ENCODE assay signal across 28 cellular contexts in the genomic region with DNA sequence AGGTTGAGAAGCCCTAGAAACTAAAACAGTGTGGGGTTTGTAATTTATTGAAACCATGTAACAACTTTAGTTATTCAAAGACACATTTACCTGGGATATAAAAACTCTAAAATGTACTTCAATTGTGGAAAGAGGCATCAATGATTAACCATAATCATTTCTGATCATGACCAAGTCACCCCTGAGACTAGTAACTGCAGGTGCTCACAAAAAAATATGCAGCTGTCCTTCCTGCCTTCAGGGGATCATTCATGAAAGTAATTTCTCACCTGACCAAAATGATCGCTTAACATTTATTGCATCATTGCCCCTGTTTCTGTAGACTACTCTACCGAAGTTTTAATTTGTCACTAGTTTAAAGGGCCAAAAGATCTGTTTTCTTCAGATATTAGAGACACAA. TPM values are rescaled to one million over a fixed set of nuclear protein-coding genes. Genes with fewer than 3 reads are reported as not detected.
DNase-seq lines count a peak whose midpoint lies in the region; ATAC-seq and TF ChIP-seq lines count a peak whose summit lies in the region.
"Had no signal": no experiment of that assay in that cellular context is flagged by ENCODE, and none has a peak within 500 bp of the region (broad histone marks: within the 10 kb centered on the region; RNA-seq: fewer than 3 reads in every experiment).

No MANE protein-coding gene starts in this region.

- no peak overlapping the region for H3K27ac ChIP-seq in mesenchymal stem cell (ENCODE audit: low read length, poor library complexity, severe bottlenecking)
- H3K27ac ChIP-seq: BLaER1 treated with 17β-estradiol and CSF1 and Interleukin-3, amounts not matched to agents 10 nM and 100 nM; gastrocnemius medialis; thoracic aorta had no signal

- H3K79me1 ChIP-seq in mesenchymal stem cell (replicated peaks; ENCODE audit: low read length, poor library complexity, severe bottlenecking) = no peaks in the 10 kb centered on the region

- CTCF ChIA-PET in Calu3 (lab: Charles Lee) = interaction anchor here (0.7 to 1.6 kb wide), 2 partner anchors 69 to 190 kb away, joined by 3 to 6 read pairs; no protein-coding TSS in a partner anchor

- H2BK15ac ChIP-seq in mesenchymal stem cell (ENCODE audit: low read depth, poor library complexity, severe bottlenecking) = no peak overlapping the region

- H3K18ac ChIP-seq in mesenchymal stem cell (ENCODE audit: low read depth in 1 of 2, low read length in 2 of 2) = no peak overlapping the region

- H3K4ac ChIP-seq in mesenchymal stem cell (ENCODE audit: low read depth in 1 of 2, low read length in 2 of 2) = no peak overlapping the region

- no peaks in the 10 kb centered on the region for H3K27me3 Mint-ChIP-seq in Calu3 (ENCODE audit: unreplicated experiment)
- H3K27me3 Mint-ChIP-seq: stimulated activated memory B cell treated with anti-CD40 and anti-IgM and Interleukin-4, amounts not matched to agents 10 μg/mL and 1 μg/mL and 100 μg/mL, for 72 hours had no signal

- no peak overlapping the region for H4K91ac ChIP-seq in mesenchymal stem cell (ENCODE audit: low read length)

- no peak overlapping the region for H3K9ac ChIP-seq in mesenchymal stem cell (ENCODE audit: low read length)

- peak overlapping the region; percentile 29 for H3K4me3 Mint-ChIP-seq in Calu3 (ENCODE audit: low read depth, unreplicated experiment)
- H3K4me3 Mint-ChIP-seq: activated naive CD8-positive, alpha-beta T cell; activated T-helper 17 cell treated with anti-CD3 and anti-CD28 coated beads, Interleukin-2, amount 50 U/mL, for 72 hours; IgD-negative memory B cell; mesothelial cell of epicardium; natural killer cell treated with Interleukin-12 subunit alpha and Interleukin-12 subunit beta and Interleukin-15 and Interleukin-18, amount 100 ng/mL, for 72 hours; stimulated activated memory B cell treated with anti-CD40 and anti-IgM and Interleukin-4, amounts not matched to agents 10 μg/mL and 1 μg/mL and 100 μg/mL, for 72 hours; T-cell had no signal

- H2BK12ac ChIP-seq in mesenchymal stem cell (ENCODE audit: low read length in 2 of 2) = no peak overlapping the region

- H3K4me1 Mint-ChIP-seq in Calu3 (ENCODE audit: low read depth, unreplicated experiment) = peaks cover 21% of the 10 kb centered on the region
- H3K4me1 Mint-ChIP-seq: activated T-helper 17 cell treated with anti-CD3 and anti-CD28 coated beads, Interleukin-2, amount 50 U/mL, for 72 hours; stimulated activated memory B cell treated with anti-CD40 and anti-IgM and Interleukin-4, amounts not matched to agents 10 μg/mL and 1 μg/mL and 100 μg/mL, for 72 hours; T-cell had no signal

- no peak overlapping the region for H2AK5ac ChIP-seq in mesenchymal stem cell (ENCODE audit: low read length, severe bottlenecking)

- H3K4me3 ChIP-seq in mesenchymal stem cell (ENCODE audit: insufficient read depth in 1 of 2, low read depth in 1 of 2, low read length in 2 of 2) = no peak overlapping the region
- H3K4me3 ChIP-seq: BLaER1 treated with 17β-estradiol and CSF1 and Interleukin-3, amounts not matched to agents 10 nM and 100 nM; gastrocnemius medialis; thoracic aorta had no signal

- intact Hi-C loops in Calu3 (cut with micrococcal nuclease; ENCODE audit: unreplicated experiment) (no loop called here), Right ventricle myocardium inferior (cut with DNase I) (no loop called here)

- H3K9me3 ChIP-seq in mesenchymal stem cell (ENCODE audit: control insufficient read depth, low read length) = no peaks in the 10 kb centered on the region
- H3K9me3 ChIP-seq: BLaER1 treated with 17β-estradiol and CSF1 and Interleukin-3, amounts not matched to agents 10 nM and 100 nM; gastrocnemius medialis; thoracic aorta had no signal

- H3K27ac Mint-ChIP-seq in Calu3 (ENCODE audit: unreplicated experiment) = peak overlapping the region; percentile 38
- H3K27ac Mint-ChIP-seq: activated naive CD8-positive, alpha-beta T cell; activated T-helper 17 cell treated with anti-CD3 and anti-CD28 coated beads, Interleukin-2, amount 50 U/mL, for 72 hours; IgD-negative memory B cell; natural killer cell treated with Interleukin-12 subunit alpha and Interleukin-12 subunit beta and Interleukin-15 and Interleukin-18, amount 100 ng/mL, for 72 hours; stimulated activated memory B cell treated with anti-CD40 and anti-IgM and Interleukin-4, amounts not matched to agents 10 μg/mL and 1 μg/mL and 100 μg/mL, for 72 hours; T-cell had no signal

- no peak overlapping the region for H3K23ac ChIP-seq in mesenchymal stem cell (ENCODE audit: low read length in 2 of 2)

- H4K8ac ChIP-seq in mesenchymal stem cell (ENCODE audit: low read length) = no peak overlapping the region

- no peak overlapping the region for H2AFZ ChIP-seq in mesenchymal stem cell (ENCODE audit: low read depth, low read length)

- H3K36me3 Mint-ChIP-seq in Calu3 (ENCODE audit: insufficient read depth, unreplicated experiment) = no peaks in the 10 kb centered on the region
- H3K36me3 Mint-ChIP-seq: activated naive CD8-positive, alpha-beta T cell; natural killer cell treated with Interleukin-12 subunit alpha and Interleukin-12 subunit beta and Interleukin-15 and Interleukin-18, amount 100 ng/mL, for 72 hours; stimulated activated memory B cell treated with anti-CD40 and anti-IgM and Interleukin-4, amounts not matched to agents 10 μg/mL and 1 μg/mL and 100 μg/mL, for 72 hours; T-cell had no signal

- H2BK5ac ChIP-seq in mesenchymal stem cell (ENCODE audit: low read depth, low read length, poor library complexity, severe bottlenecking) = no peak overlapping the region

- no peak for DNase-seq in Calu3
- peak; percentile 54 for DNase-seq in kidney tubule cell (ENCODE audit: low spot score)
- DNase-seq in medulla oblongata (ENCODE audit: extremely low spot score) = no peak
- no peak for DNase-seq in Right ventricle myocardium inferior (ENCODE audit: missing footprints)
- no peak for DNase-seq in NCI-H1694 (lab: John Stamatoyannopoulos, UW)
- DNase-seq in mesenchymal stem cell = no peak
- DNase-seq: activated CD4-positive, alpha-beta T cell treated with anti-CD3 and anti-CD28 coated beads for 4 hours; cerebellar nuclear complex; gastrocnemius medialis; H7; MM.1S; NCI-H2081 treated with DMSO at 0.1 percent for 48 hours; NCI-H446; posterior cingulate gyrus; SHP77 treated with DMSO at 0.1 percent for 48 hours; stimulated activated CD4-positive, alpha-beta T cell treated with anti-CD3 and anti-CD28 coated beads, Interleukin-1b, Interleukin-23, amount 100 ng/mL, for 48 hours; T-cell had no signal

- no peak overlapping the region for H3K4me2 ChIP-seq in mesenchymal stem cell (ENCODE audit: low read length, poor library complexity, severe bottlenecking)

- H3K27me3 ChIP-seq in mesenchymal stem cell (ENCODE audit: control insufficient read depth in 1 of 2, insufficient read depth in 1 of 2, low read length in 2 of 2) = no peaks in the 10 kb centered on the region
- H3K27me3 ChIP-seq: BLaER1 treated with 17β-estradiol and CSF1 and Interleukin-3, amounts not matched to agents 10 nM and 100 nM; gastrocnemius medialis had no signal

- no peak for TF ChIP-seq RAD21 in Ishikawa (IDR thresholded peaks at IDR 0.05; ENCODE audit: low read depth)

- 92% methylated on average over 2 of the region's 2 CpGs for WGBS in mesenchymal stem cell

- H3K36me3 ChIP-seq in mesenchymal stem cell (ENCODE audit: control insufficient read depth in 1 of 2, insufficient read depth in 2 of 2, low read depth in 1 of 2, low read length in 2 of 2) = no peaks in the 10 kb centered on the region
- H3K36me3 ChIP-seq: gastrocnemius medialis, thoracic aorta had no signal

- ATAC-seq in GM19397 (IDR thresholded peaks at IDR 0.05; ENCODE audit: unreplicated experiment) (peak; percentile 59), Right ventricle myocardium inferior (no peak)
- ATAC-seq: activated T-helper 17 cell treated with anti-CD3 and anti-CD28 coated beads, Interleukin-2, amount 50 U/mL, for 72 hours; gastrocnemius medialis; natural killer cell treated with Interleukin-12 subunit alpha and Interleukin-12 subunit beta and Interleukin-15 and Interleukin-18, amount 100 ng/mL, for 72 hours; stimulated activated memory B cell treated with anti-CD40 and anti-IgM and Interleukin-4, amounts not matched to agents 10 μg/mL and 1 μg/mL and 100 μg/mL, for 72 hours; T-cell had no signal

- H2BK120ac ChIP-seq in mesenchymal stem cell (ENCODE audit: low read depth, low read length) = no peak overlapping the region

- BruUV-seq in Calu3 (replicated peaks; lab: Mats Ljungman, UMichigan) = no TSS peak

- TF ChIP-seq EP300 in Ishikawa (IDR thresholded peaks at IDR 0.05; ENCODE audit: borderline replicate concordance) = no peak

- no peaks in the 10 kb centered on the region for H3K4me1 ChIP-seq in mesenchymal stem cell (ENCODE audit: control insufficient read depth, insufficient read depth, low read depth, low read length)
- H3K4me1 ChIP-seq: gastrocnemius medialis had no signal

- no peak for TF ChIP-seq CTCF in Calu3 (IDR thresholded peaks at IDR 0.05; ENCODE audit: unreplicated experiment)

- H3K14ac ChIP-seq in mesenchymal stem cell (ENCODE audit: low read length in 2 of 2) = no peak overlapping the region

- no peaks in the 10 kb centered on the region for H3K9me3 Mint-ChIP-seq in Calu3 (ENCODE audit: low read depth, unreplicated experiment)
- H3K9me3 Mint-ChIP-seq: activated T-helper 17 cell treated with anti-CD3 and anti-CD28 coated beads, Interleukin-2, amount 50 U/mL, for 72 hours; IgD-negative memory B cell; mesothelial cell of epicardium; natural killer cell treated with Interleukin-12 subunit alpha and Interleukin-12 subunit beta and Interleukin-15 and Interleukin-18, amount 100 ng/mL, for 72 hours; stimulated activated memory B cell treated with anti-CD40 and anti-IgM and Interleukin-4, amounts not matched to agents 10 μg/mL and 1 μg/mL and 100 μg/mL, for 72 hours; T-cell had no signal

TF ChIP-seq in Ishikawa, 13 proteins besides CTCF, POLR2A, EP300 and RAD21:
- TF ChIP-seq CREB1 (IDR thresholded peaks at IDR 0.05; ENCODE audit: low read depth) (no peak), CEBPB (IDR thresholded peaks at IDR 0.05) (peak; percentile 11; the same call in 1 of the 2 replicates)

RNA-seq across cellular contexts. Expression of gene ACP3, which starts 9.0 kb away (rescaled TPM):
- total RNA-seq in Calu3 (2022) (3.8 and 5.8 TPM in 2 replicates), Right ventricle myocardium inferior (2.0 TPM)
- polyA plus RNA-seq in mesenchymal stem cell (2013, experiment 1 of 2) = 2.8 TPM
- 3.4 TPM for polyA plus RNA-seq in mesenchymal stem cell (2013, experiment 2 of 2)
- total RNA-seq: activated T-helper 17 cell treated with anti-CD3 and anti-CD28 coated beads, Interleukin-2, amount 50 U/mL, for 72 hours; astrocyte; natural killer cell treated with Interleukin-12 subunit alpha and Interleukin-12 subunit beta and Interleukin-15 and Interleukin-18, amount 100 ng/mL, for 72 hours; T-cell had no signal
